ENCODE assay signal across 1 cellular context in genomic region chr16:30615358-30616076, GRCh38.
A peak's percentile ranks its signal among the peaks of the same experiment; 100 is the strongest.
TF ChIP-seq lines count a peak whose summit lies in the region.

No MANE protein-coding gene starts in this region.

TF ChIP-seq in HepG2, 621 proteins besides CTCF, POLR2A, EP300 and RAD21 (continued from another document and continues in another):
- TF ChIP-seq REST (IDR thresholded peaks at IDR 0.05; ENCODE audit: borderline replicate concordance in 1 of 2, low read depth in 1 of 2, low read length in 2 of 2), result no peak
- no peak for TF ChIP-seq NKX3-1 (CRISPR knock-in tag; IDR thresholded peaks at IDR 0.05)
- no peak for TF ChIP-seq SMARCE1 (IDR thresholded peaks at IDR 0.05; ENCODE audit: borderline replicate concordance)
- TF ChIP-seq, protein P1, sequence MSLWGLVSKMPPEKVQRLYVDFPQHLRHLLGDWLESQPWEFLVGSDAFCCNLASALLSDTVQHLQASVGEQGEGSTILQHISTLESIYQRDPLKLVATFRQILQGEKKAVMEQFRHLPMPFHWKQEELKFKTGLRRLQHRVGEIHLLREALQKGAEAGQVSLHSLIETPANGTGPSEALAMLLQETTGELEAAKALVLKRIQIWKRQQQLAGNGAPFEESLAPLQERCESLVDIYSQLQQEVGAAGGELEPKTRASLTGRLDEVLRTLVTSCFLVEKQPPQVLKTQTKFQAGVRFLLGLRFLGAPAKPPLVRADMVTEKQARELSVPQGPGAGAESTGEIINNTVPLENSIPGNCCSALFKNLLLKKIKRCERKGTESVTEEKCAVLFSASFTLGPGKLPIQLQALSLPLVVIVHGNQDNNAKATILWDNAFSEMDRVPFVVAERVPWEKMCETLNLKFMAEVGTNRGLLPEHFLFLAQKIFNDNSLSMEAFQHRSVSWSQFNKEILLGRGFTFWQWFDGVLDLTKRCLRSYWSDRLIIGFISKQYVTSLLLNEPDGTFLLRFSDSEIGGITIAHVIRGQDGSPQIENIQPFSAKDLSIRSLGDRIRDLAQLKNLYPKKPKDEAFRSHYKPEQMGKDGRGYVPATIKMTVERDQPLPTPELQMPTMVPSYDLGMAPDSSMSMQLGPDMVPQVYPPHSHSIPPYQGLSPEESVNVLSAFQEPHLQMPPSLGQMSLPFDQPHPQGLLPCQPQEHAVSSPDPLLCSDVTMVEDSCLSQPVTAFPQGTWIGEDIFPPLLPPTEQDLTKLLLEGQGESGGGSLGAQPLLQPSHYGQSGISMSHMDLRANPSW (CRISPR knock-in tag; IDR thresholded peaks at IDR 0.05; ENCODE audit: borderline replicate concordance), result 0 out of 2 replicates have a peak, but pooled peaks have one; percentile 56
- TF ChIP-seq SOX6 (IDR thresholded peaks at IDR 0.05), result no peak
- no peak; the same call in 1 of the 2 replicates for TF ChIP-seq SOX6 (CRISPR knock-in tag; IDR thresholded peaks at IDR 0.05)
- TF ChIP-seq ZNF614 (CRISPR knock-in tag; IDR thresholded peaks at IDR 0.05; ENCODE audit: borderline replicate concordance), result no peak
- TF ChIP-seq HHEX (CRISPR knock-in tag; IDR thresholded peaks at IDR 0.05), result no peak
- TF ChIP-seq, protein P2, sequence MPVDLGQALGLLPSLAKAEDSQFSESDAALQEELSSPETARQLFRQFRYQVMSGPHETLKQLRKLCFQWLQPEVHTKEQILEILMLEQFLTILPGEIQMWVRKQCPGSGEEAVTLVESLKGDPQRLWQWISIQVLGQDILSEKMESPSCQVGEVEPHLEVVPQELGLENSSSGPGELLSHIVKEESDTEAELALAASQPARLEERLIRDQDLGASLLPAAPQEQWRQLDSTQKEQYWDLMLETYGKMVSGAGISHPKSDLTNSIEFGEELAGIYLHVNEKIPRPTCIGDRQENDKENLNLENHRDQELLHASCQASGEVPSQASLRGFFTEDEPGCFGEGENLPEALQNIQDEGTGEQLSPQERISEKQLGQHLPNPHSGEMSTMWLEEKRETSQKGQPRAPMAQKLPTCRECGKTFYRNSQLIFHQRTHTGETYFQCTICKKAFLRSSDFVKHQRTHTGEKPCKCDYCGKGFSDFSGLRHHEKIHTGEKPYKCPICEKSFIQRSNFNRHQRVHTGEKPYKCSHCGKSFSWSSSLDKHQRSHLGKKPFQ (CRISPR knock-in tag; IDR thresholded peaks at IDR 0.05; ENCODE audit: insufficient replicate concordance), result no peak
- TF ChIP-seq CCDC6 (CRISPR knock-in tag; IDR thresholded peaks at IDR 0.05), result no peak
- no peak for TF ChIP-seq AHDC1 (CRISPR knock-in tag; IDR thresholded peaks at IDR 0.05; ENCODE audit: borderline replicate concordance)
- 0 out of 2 replicates have a peak, but pooled peaks have one; percentile 22 for TF ChIP-seq ZFX (CRISPR knock-in tag; IDR thresholded peaks at IDR 0.05; ENCODE audit: low read depth)
- TF ChIP-seq JUNB (CRISPR knock-in tag; IDR thresholded peaks at IDR 0.05; ENCODE audit: borderline replicate concordance), result no peak
- peak; percentile 99 for TF ChIP-seq STAG1 (CRISPR knock-in tag; IDR thresholded peaks at IDR 0.05)
- TF ChIP-seq PTBP1 (IDR thresholded peaks at IDR 0.05; ENCODE audit: low read depth, low read length, poor library complexity, severe bottlenecking), result no peak
- no peak for TF ChIP-seq ZNF782 (CRISPR knock-in tag; IDR thresholded peaks at IDR 0.05; ENCODE audit: borderline replicate concordance)
- TF ChIP-seq, protein P3, sequence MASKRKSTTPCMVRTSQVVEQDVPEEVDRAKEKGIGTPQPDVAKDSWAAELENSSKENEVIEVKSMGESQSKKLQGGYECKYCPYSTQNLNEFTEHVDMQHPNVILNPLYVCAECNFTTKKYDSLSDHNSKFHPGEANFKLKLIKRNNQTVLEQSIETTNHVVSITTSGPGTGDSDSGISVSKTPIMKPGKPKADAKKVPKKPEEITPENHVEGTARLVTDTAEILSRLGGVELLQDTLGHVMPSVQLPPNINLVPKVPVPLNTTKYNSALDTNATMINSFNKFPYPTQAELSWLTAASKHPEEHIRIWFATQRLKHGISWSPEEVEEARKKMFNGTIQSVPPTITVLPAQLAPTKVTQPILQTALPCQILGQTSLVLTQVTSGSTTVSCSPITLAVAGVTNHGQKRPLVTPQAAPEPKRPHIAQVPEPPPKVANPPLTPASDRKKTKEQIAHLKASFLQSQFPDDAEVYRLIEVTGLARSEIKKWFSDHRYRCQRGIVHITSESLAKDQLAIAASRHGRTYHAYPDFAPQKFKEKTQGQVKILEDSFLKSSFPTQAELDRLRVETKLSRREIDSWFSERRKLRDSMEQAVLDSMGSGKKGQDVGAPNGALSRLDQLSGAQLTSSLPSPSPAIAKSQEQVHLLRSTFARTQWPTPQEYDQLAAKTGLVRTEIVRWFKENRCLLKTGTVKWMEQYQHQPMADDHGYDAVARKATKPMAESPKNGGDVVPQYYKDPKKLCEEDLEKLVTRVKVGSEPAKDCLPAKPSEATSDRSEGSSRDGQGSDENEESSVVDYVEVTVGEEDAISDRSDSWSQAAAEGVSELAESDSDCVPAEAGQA (IDR thresholded peaks at IDR 0.05; ENCODE audit: low read depth), result no peak
- TF ChIP-seq, protein P3 (CRISPR knock-in tag; IDR thresholded peaks at IDR 0.05; ENCODE audit: borderline replicate concordance), result no peak
- TF ChIP-seq ZNF691 (CRISPR knock-in tag; IDR thresholded peaks at IDR 0.05; ENCODE audit: borderline replicate concordance, low read depth), result no peak; the same call in 1 of the 2 replicates
- no peak for TF ChIP-seq ZNF83 (CRISPR knock-in tag; IDR thresholded peaks at IDR 0.05; ENCODE audit: borderline replicate concordance)
- TF ChIP-seq ARNT2 (CRISPR knock-in tag; IDR thresholded peaks at IDR 0.05; ENCODE audit: low read depth), result no peak
- TF ChIP-seq ZNF275 (CRISPR knock-in tag; IDR thresholded peaks at IDR 0.05; ENCODE audit: borderline replicate concordance), result no peak
- no peak; the same call in 1 of the 2 replicates for TF ChIP-seq SSRP1 (CRISPR knock-in tag; IDR thresholded peaks at IDR 0.05)
- no peak for TF ChIP-seq HMGA1 (CRISPR knock-in tag; conservative IDR thresholded peaks at IDR 0.05)
- no peak for TF ChIP-seq ZNF468 (CRISPR knock-in tag; IDR thresholded peaks at IDR 0.05)
- no peak for TF ChIP-seq ZEB1 (IDR thresholded peaks at IDR 0.05; ENCODE audit: insufficient replicate concordance, low read depth)
- peak; percentile 58; the same call in 1 of the 2 replicates for TF ChIP-seq KMT2B (CRISPR knock-in tag; IDR thresholded peaks at IDR 0.05)
- TF ChIP-seq FOXA1 (IDR thresholded peaks at IDR 0.05), result no peak
- TF ChIP-seq FOXA1 (CRISPR knock-in tag; IDR thresholded peaks at IDR 0.05), result 0 out of 2 replicates have a peak, but pooled peaks have one; percentile 47
- no peak for TF ChIP-seq NR3C1 (CRISPR knock-in tag; IDR thresholded peaks at IDR 0.05)
- TF ChIP-seq, protein P4, sequence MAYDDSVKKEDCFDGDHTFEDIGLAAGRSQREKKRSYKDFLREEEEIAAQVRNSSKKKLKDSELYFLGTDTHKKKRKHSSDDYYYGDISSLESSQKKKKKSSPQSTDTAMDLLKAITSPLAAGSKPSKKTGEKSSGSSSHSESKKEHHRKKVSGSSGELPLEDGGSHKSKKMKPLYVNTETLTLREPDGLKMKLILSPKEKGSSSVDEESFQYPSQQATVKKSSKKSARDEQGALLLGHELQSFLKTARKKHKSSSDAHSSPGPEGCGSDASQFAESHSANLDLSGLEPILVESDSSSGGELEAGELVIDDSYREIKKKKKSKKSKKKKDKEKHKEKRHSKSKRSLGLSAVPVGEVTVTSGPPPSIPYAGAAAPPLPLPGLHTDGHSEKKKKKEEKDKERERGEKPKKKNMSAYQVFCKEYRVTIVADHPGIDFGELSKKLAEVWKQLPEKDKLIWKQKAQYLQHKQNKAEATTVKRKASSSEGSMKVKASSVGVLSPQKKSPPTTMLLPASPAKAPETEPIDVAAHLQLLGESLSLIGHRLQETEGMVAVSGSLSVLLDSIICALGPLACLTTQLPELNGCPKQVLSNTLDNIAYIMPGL (CRISPR knock-in tag; IDR thresholded peaks at IDR 0.05; ENCODE audit: borderline replicate concordance in 1 of 2, low read depth in 1 of 2), result peak; percentile 78 to 91
- TF ChIP-seq PCBP1 (IDR thresholded peaks at IDR 0.05; ENCODE audit: borderline replicate concordance, low read depth, low read length), result no peak
